Comparison of ENCODE assay signal across 17 cellular contexts in genomic region chr4:149676076-149676475, GRCh38.
DNase-seq lines count a peak whose midpoint lies in the region; ATAC-seq, FAIRE-seq and TF ChIP-seq lines count a peak whose summit lies in the region.
"Had no signal": no experiment of that assay in that cellular context is flagged by ENCODE, and none has a peak within 500 bp of the region (broad histone marks: within the 10 kb centered on the region; RNA-seq: fewer than 3 reads in every experiment).

No MANE protein-coding gene starts in this region.

- TF ChIP-seq POLR2A in GM12891 (IDR thresholded peaks at IDR 0.05; ENCODE audit: low read depth, low read length), result no peak

- no peaks in the 10 kb centered on the region for H3K4me1 ChIP-seq in colonic mucosa
- H3K4me1 ChIP-seq: parathyroid adenoma had no signal

- no peaks in the 10 kb centered on the region for H3K4me1 Mint-ChIP-seq in stimulated activated memory B cell treated with anti-CD40 and anti-IgM and Interleukin-4, amounts not matched to agents 10 μg/mL and 1 μg/mL and 100 μg/mL, for 72 hours
- H3K4me1 Mint-ChIP-seq: memory B cell had no signal

- H3K27ac Mint-ChIP-seq in stimulated activated memory B cell treated with anti-CD40 and anti-IgM and Interleukin-4, amounts not matched to agents 10 μg/mL and 1 μg/mL and 100 μg/mL, for 72 hours, result no peak overlapping the region
- H3K27ac Mint-ChIP-seq: memory B cell; stimulated activated naive CD8-positive, alpha-beta T cell treated with anti-CD3 and anti-CD28 coated beads, Interleukin-15, Interleukin-2, amounts not matched to agents 100 ng/mL and 50 ng/mL, for 24 hours had no signal

- no peak for DNase-seq in GM12891 (ENCODE audit: insufficient read length, low spot score)
- DNase-seq in Kasumi-1 (lab: John Stamatoyannopoulos, UW), result peak; percentile 18 to 40
- DNase-seq in GF-D8 (lab: John Stamatoyannopoulos, UW), result no peak
- no peak for DNase-seq in colonic mucosa
- DNase-seq: NCI-H1930; stimulated activated CD4-positive, alpha-beta T cell treated with anti-CD3 and anti-CD28 coated beads, Interleukin-1b, Interleukin-23, amount 100 ng/mL, for 48 hours had no signal

- no peaks in the 10 kb centered on the region for H3K27me3 Mint-ChIP-seq in stimulated activated memory B cell treated with anti-CD40 and anti-IgM and Interleukin-4, amounts not matched to agents 10 μg/mL and 1 μg/mL and 100 μg/mL, for 72 hours
- H3K27me3 Mint-ChIP-seq: memory B cell; stimulated activated naive CD8-positive, alpha-beta T cell treated with anti-CD3 and anti-CD28 coated beads, Interleukin-15, Interleukin-2, amounts not matched to agents 100 ng/mL and 50 ng/mL, for 24 hours had no signal

- TF ChIP-seq CTCF in colonic mucosa (IDR thresholded peaks at IDR 0.05), result no peak

- H3K27ac ChIP-seq in colonic mucosa, result no peak overlapping the region
- H3K27ac ChIP-seq: hepatocyte, parathyroid adenoma had no signal

- no peaks in the 10 kb centered on the region for H3K27me3 ChIP-seq in colonic mucosa
- H3K27me3 ChIP-seq: hepatocyte had no signal

- H3K9ac ChIP-seq in colonic mucosa (ENCODE audit: low read depth in 2 of 2, low read length in 2 of 2), result no peak overlapping the region
- H3K9ac ChIP-seq: parathyroid adenoma had no signal

- intact Hi-C loops in colonic mucosa (cut with DNase I), result no loop called here

- H3K9me3 ChIP-seq in colonic mucosa, result no peaks in the 10 kb centered on the region

- ATAC-seq in GM19455 (IDR thresholded peaks at IDR 0.05; ENCODE audit: unreplicated experiment) (peak; percentile 76), HG02884 (IDR thresholded peaks at IDR 0.05; ENCODE audit: unreplicated experiment) (peak; percentile 80), HG03139 (IDR thresholded peaks at IDR 0.05; ENCODE audit: unreplicated experiment) (no peak)
- ATAC-seq in stimulated activated memory B cell treated with anti-CD40 and anti-IgM and Interleukin-4, amounts not matched to agents 10 μg/mL and 1 μg/mL and 100 μg/mL, for 72 hours, result no peak
- ATAC-seq: Panc1 had no signal

- no peak overlapping the region for H3K4me3 ChIP-seq in colonic mucosa
- H3K4me3 ChIP-seq: hepatocyte had no signal

- no peaks in the 10 kb centered on the region for H3K36me3 Mint-ChIP-seq in stimulated activated memory B cell treated with anti-CD40 and anti-IgM and Interleukin-4, amounts not matched to agents 10 μg/mL and 1 μg/mL and 100 μg/mL, for 72 hours
- H3K36me3 Mint-ChIP-seq: memory B cell had no signal

- H3K36me3 ChIP-seq in colonic mucosa, result no peaks in the 10 kb centered on the region

- peak; percentile 28 for FAIRE-seq in GM12891 (lab: Jason Lieb, UNC)
- FAIRE-seq: endometrium, TTC549 had no signal

- peaks cover 17% of the 10 kb centered on the region for H3K9me3 Mint-ChIP-seq in stimulated activated memory B cell treated with anti-CD40 and anti-IgM and Interleukin-4, amounts not matched to agents 10 μg/mL and 1 μg/mL and 100 μg/mL, for 72 hours

- H3K4me3 Mint-ChIP-seq in stimulated activated memory B cell treated with anti-CD40 and anti-IgM and Interleukin-4, amounts not matched to agents 10 μg/mL and 1 μg/mL and 100 μg/mL, for 72 hours, result no peak overlapping the region
- H3K4me3 Mint-ChIP-seq: memory B cell; stimulated activated naive CD8-positive, alpha-beta T cell treated with anti-CD3 and anti-CD28 coated beads, Interleukin-15, Interleukin-2, amounts not matched to agents 100 ng/mL and 50 ng/mL, for 24 hours had no signal

TF ChIP-seq in GM12891, 5 proteins besides CTCF, POLR2A, EP300 and RAD21:
- no peak for TF ChIP-seq POU2F2 (IDR thresholded peaks at IDR 0.05; ENCODE audit: low read depth, low read length)
- TF ChIP-seq SPI1 (IDR thresholded peaks at IDR 0.05; ENCODE audit: low read depth, low read length), result peak; percentile 79

Comparison
In these comparisons a context has a peak if more than half of its experiments do, and no peak if none do; other contexts are left out.
1. DNase-seq: peak in Kasumi-1 (2 of 2); none in GM12891 (single experiment), GF-D8 (single experiment) and colonic mucosa (single experiment).
2. ATAC-seq: peak in GM19455 (single experiment) and HG02884 (single experiment); none in HG03139 (single experiment) and stimulated activated memory B cell treated with anti-CD40 and anti-IgM and Interleukin-4, amounts not matched to agents 10 μg/mL and 1 μg/mL and 100 μg/mL, for 72 hours (single experiment).